8 cellular contexts compared by ENCODE assay signal in genomic region chr7:120988591-120989299, GRCh38. TPM values are rescaled to one million over a fixed set of nuclear protein-coding genes. Genes with fewer than 3 reads are reported as not detected.
DNase-seq lines count a peak whose midpoint lies in the region; ATAC-seq and TF ChIP-seq lines count a peak whose summit lies in the region.

Gene CPED1 (plus strand): TSS chr7:120988711. CDS start chr7:120989622, 911 bp downstream.

- H3K4me3 ChIP-seq in ectodermal cell (ENCODE audit: insufficient read depth, low read depth, low read length) (peak within 1 kb of the TSS; percentile 26), right lobe of liver (peak within 1 kb of the TSS; percentile 46 to 62 (median 57))

- H3K9me3 ChIP-seq in ES-I3 (ENCODE audit: control insufficient read depth, insufficient read depth, low read length) (no peaks in the 10 kb centered on the region), ectodermal cell (ENCODE audit: control insufficient read depth, low read length) (no peaks in the 10 kb centered on the region), right lobe of liver (no peaks in the 10 kb centered on the region)

- H3K27ac ChIP-seq in ectodermal cell (ENCODE audit: insufficient read depth, low read depth, low read length, poor library complexity, severe bottlenecking) (no peak within 1 kb of the TSS), right lobe of liver (peak within 1 kb of the TSS; percentile 96 to 100 (median 98))

- intact Hi-C loops in right lobe of liver (cut with DNase I), result loop anchor here (5.0 to 10.0 kb wide), 2 partner anchors 86 to 94 kb away; no protein-coding TSS in a partner anchor

- WGBS in ectodermal cell, 2 experiments, result 16 to 18% methylated on average over 27 of the region's 28 CpGs
- 0% methylated on average over 27 of the region's 28 CpGs for WGBS in right lobe of liver (ENCODE audit: insufficient coverage, low coverage, low lambda C conversion rate, missing lambda C conversion rate)

- TF ChIP-seq POLR2A in right lobe of liver (IDR thresholded peaks at IDR 0.05), result peak; percentile 78

- H3K4me1 ChIP-seq in ES-I3 (ENCODE audit: insufficient read depth, low read length) (peaks cover 5% of the 10 kb centered on the region; the same call in 1 of the 2 replicates), ectodermal cell (ENCODE audit: control insufficient read depth, insufficient read depth, low read length) (peaks cover 3% of the 10 kb centered on the region), right lobe of liver (peaks cover 0 to 16% (median 0%) of the 10 kb centered on the region in 4 donors)

- peak within 1 kb of the TSS; percentile 48; the same call in 1 of the 2 replicates for H3K9ac ChIP-seq in ES-I3 (ENCODE audit: low read depth, low read length)

- H3K27me3 ChIP-seq in ectodermal cell (ENCODE audit: control insufficient read depth, insufficient read depth, low read length, poor library complexity, severe bottlenecking), result peaks cover 24% of the 10 kb centered on the region
- no peaks in the 10 kb centered on the region for H3K27me3 ChIP-seq in right lobe of liver

- ATAC-seq in GM21825 (IDR thresholded peaks at IDR 0.05; ENCODE audit: unreplicated experiment), result peak; percentile 49
- ATAC-seq in right lobe of liver, result peak; percentile 77 to 89 (median 84)

- no peak for TF ChIP-seq CTCF in right lobe of liver (IDR thresholded peaks at IDR 0.05)

- peak; percentile 93 for DNase-seq in LHCN-M2 (ENCODE audit: low read depth)
- DNase-seq in activated CD4-positive, alpha-beta T cell treated with anti-CD3 and anti-CD28 coated beads for 4 hours, result peak; percentile 4 to 7
- DNase-seq in right lobe of liver, result peak; percentile 87 to 92 (median 91)
- peak; percentile 8 to 29 for DNase-seq in stimulated activated CD4-positive, alpha-beta T cell treated with anti-CD3 and anti-CD28 coated beads, Interleukin-4, amount 100 ng/mL, for 4 hours
- DNase-seq in NCI-H2081 treated with DMSO at 0.1 percent for 48 hours (lab: John Stamatoyannopoulos, UW), result no peak

- H3K36me3 ChIP-seq in ES-I3 (ENCODE audit: insufficient read depth, low read length) (no peaks in the 10 kb centered on the region), ectodermal cell (ENCODE audit: control insufficient read depth, insufficient read depth, low read length) (no peaks in the 10 kb centered on the region), right lobe of liver (no peaks in the 10 kb centered on the region)

RNA-seq across cellular contexts. Expression of gene CPED1, which starts in this region (rescaled TPM):
- total RNA-seq in LHCN-M2 (2014; rRNA removed) (71.4 and 75.8 TPM in 2 replicates), right lobe of liver (10 to 100 TPM; 24.3 to 45.8 (median 34.9) TPM)
- polyA plus RNA-seq in LHCN-M2 (2012), result 28.6 TPM
- 1.5 TPM for polyA plus RNA-seq in ectodermal cell (2013, experiment 1 of 4)
- 0.66 TPM for polyA plus RNA-seq in ectodermal cell (2013, experiment 2 of 4)
- polyA plus RNA-seq in ectodermal cell (2013, experiment 3 of 4), result 1.4 TPM
- 1.3 TPM for polyA plus RNA-seq in ectodermal cell (2013, experiment 4 of 4)
